ENCODE assay signal across 9 cellular contexts in genomic region chr9:133114451-133114885, GRCh38. TPM values are rescaled to one million over a fixed set of nuclear protein-coding genes. Genes with fewer than 3 reads are reported as not detected.
A peak's percentile ranks its signal among the peaks of the same experiment; 100 is the strongest.
DNase-seq lines count a peak whose midpoint lies in the region; ATAC-seq and TF ChIP-seq lines count a peak whose summit lies in the region.
"Had no signal": no experiment of that assay in that cellular context is flagged by ENCODE, and none has a peak within 500 bp of the region (broad histone marks: within the 10 kb centered on the region; RNA-seq: fewer than 3 reads in every experiment).

No MANE protein-coding gene starts in this region.

- DNase-seq in G401 (ENCODE audit: low spot score) (peak; percentile 46), NT2/D1 (ENCODE audit: low read depth, low spot score) (no peak), fibroblast of lung (ENCODE audit: low read depth in 2 of 2) (peak; percentile 27 to 47), progenitor cell of endocrine pancreas (ENCODE audit: low spot score, unreplicated experiment) (no peak), HEK293T (ENCODE audit: extremely low spot score) (no peak), HuH-7.5 (ENCODE audit: low spot score) (no peak)

- ATAC-seq in GM19023 (IDR thresholded peaks at IDR 0.05; ENCODE audit: unreplicated experiment) (no peak), HG03159 (IDR thresholded peaks at IDR 0.05; ENCODE audit: unreplicated experiment) (no peak)

- peaks cover 4% of the 10 kb centered on the region for H3K79me2 ChIP-seq in fibroblast of lung (ENCODE audit: control insufficient read depth, insufficient read depth, low read length)

- in situ Hi-C loops in G401 (cut with HindIII; ENCODE audit: low sequenced_read_pairs), result no loop called here

- peaks cover 4% of the 10 kb centered on the region for H3K4me1 Mint-ChIP-seq in progenitor cell of endocrine pancreas (ENCODE audit: low read depth)

- peak overlapping the region; percentile 73 for H3K27ac Mint-ChIP-seq in progenitor cell of endocrine pancreas

- H3K27ac ChIP-seq in fibroblast of lung (ENCODE audit: insufficient read depth, low read length), result no peak overlapping the region

- POLR2A ChIA-PET in HEK293T (lab: Yijun Ruan, JAX), result interaction anchor here (1.1 kb wide), 2 partner anchors 84 to 234 kb away, joined by 3 to 5 read pairs; partner anchors contain the start of genes MED22 and RPL7A

- peaks cover 68% of the 10 kb centered on the region for H3K4me1 ChIP-seq in NT2/D1 (ENCODE audit: insufficient read depth, insufficient read length)
- peaks cover 9% of the 10 kb centered on the region for H3K4me1 ChIP-seq in fibroblast of lung (ENCODE audit: control insufficient read depth, extremely low read depth, insufficient read depth, low read length)

- H3K36me3 ChIP-seq in NT2/D1 (ENCODE audit: insufficient read depth, insufficient read length, low read length), result peaks cover 50% of the 10 kb centered on the region
- peaks cover under 1% of the 10 kb centered on the region for H3K36me3 ChIP-seq in fibroblast of lung (ENCODE audit: control insufficient read depth, insufficient read depth, low read length)

- H2AFZ ChIP-seq in fibroblast of lung (ENCODE audit: low read length), result no peak overlapping the region

- H3K9ac ChIP-seq in NT2/D1 (ENCODE audit: insufficient read length, low read depth), result peak overlapping the region; percentile 58
- H3K9ac ChIP-seq in fibroblast of lung (ENCODE audit: insufficient read depth, low read length), result no peak overlapping the region

- CTCF ChIA-PET in HEK293T (lab: Yijun Ruan, JAX), result interaction anchor here (0.9 to 1.5 kb wide), 2 partner anchors 30 to 44 kb away, joined by 3 to 4 read pairs; no protein-coding TSS in a partner anchor

- H3K4me2 ChIP-seq in fibroblast of lung (ENCODE audit: extremely low read depth, insufficient read depth, low read length), result no peak overlapping the region

- TF ChIP-seq CTCF in fibroblast of lung (conservative IDR thresholded peaks at IDR 0.05 in 1 of 2, IDR thresholded peaks at IDR 0.05 in 1 of 2; ENCODE audit: low read depth in 1 of 2, low read length in 2 of 2) (no peak), progenitor cell of endocrine pancreas (IDR thresholded peaks at IDR 0.05; ENCODE audit: unreplicated experiment) (no peak)

- no peak overlapping the region for H3K4me3 ChIP-seq in NT2/D1 (ENCODE audit: insufficient read length, low read depth)
- no peak overlapping the region for H3K4me3 ChIP-seq in fibroblast of lung (replicated peaks in 1 of 4; ENCODE audit: control extremely low read depth in 1 of 4, insufficient read depth in 1 of 4, low read depth in 3 of 4, low read length in 4 of 4)

- no peaks in the 10 kb centered on the region for H3K9me3 ChIP-seq in NT2/D1 (ENCODE audit: insufficient read depth, low read length)
- no peaks in the 10 kb centered on the region for H3K9me3 ChIP-seq in fibroblast of lung (ENCODE audit: control insufficient read depth, insufficient read depth, low read depth, low read length)

- no peaks in the 10 kb centered on the region for H3K27me3 Mint-ChIP-seq in progenitor cell of endocrine pancreas
- H3K27me3 Mint-ChIP-seq: stimulated activated naive CD8-positive, alpha-beta T cell treated with anti-CD3 and anti-CD28 coated beads, Interleukin-15, Interleukin-2, amounts not matched to agents 100 ng/mL and 50 ng/mL, for 24 hours had no signal

- H4K20me1 ChIP-seq in fibroblast of lung (ENCODE audit: control insufficient read depth, extremely low read depth, insufficient read depth, low read length), result no peaks in the 10 kb centered on the region

- H3K36me3 Mint-ChIP-seq in progenitor cell of endocrine pancreas (ENCODE audit: insufficient read depth), result peaks cover 3% of the 10 kb centered on the region

- no peak overlapping the region for H3K4me3 Mint-ChIP-seq in progenitor cell of endocrine pancreas (ENCODE audit: low read depth)
- H3K4me3 Mint-ChIP-seq: stimulated activated naive CD8-positive, alpha-beta T cell treated with anti-CD3 and anti-CD28 coated beads, Interleukin-15, Interleukin-2, amounts not matched to agents 100 ng/mL and 50 ng/mL, for 24 hours had no signal

- no peaks in the 10 kb centered on the region for H3K9me3 Mint-ChIP-seq in progenitor cell of endocrine pancreas (ENCODE audit: low read depth)
- H3K9me3 Mint-ChIP-seq: stimulated activated naive CD8-positive, alpha-beta T cell treated with anti-CD3 and anti-CD28 coated beads, Interleukin-15, Interleukin-2, amounts not matched to agents 100 ng/mL and 50 ng/mL, for 24 hours had no signal

- H3K27me3 ChIP-seq in NT2/D1 (ENCODE audit: insufficient read depth, insufficient read length) (no peaks in the 10 kb centered on the region), fibroblast of lung (ENCODE audit: control insufficient read depth, insufficient read depth, low read length) (no peaks in the 10 kb centered on the region)

TF ChIP-seq in HEK293T, 16 proteins besides CTCF, POLR2A, EP300 and RAD21:
- TF ChIP-seq CTBP1 (IDR thresholded peaks at IDR 0.05; ENCODE audit: borderline replicate concordance), result no peak
- no peak for TF ChIP-seq L3MBTL2 (conservative IDR thresholded peaks at IDR 0.05)
- TF ChIP-seq FOXK2 (IDR thresholded peaks at IDR 0.05), result no peak
- no peak for TF ChIP-seq NFRKB (IDR thresholded peaks at IDR 0.05)
- TF ChIP-seq ELF4 (IDR thresholded peaks at IDR 0.05), result no peak
- no peak for TF ChIP-seq ZNF384 (IDR thresholded peaks at IDR 0.05)
- TF ChIP-seq FOXM1 (IDR thresholded peaks at IDR 0.05; ENCODE audit: borderline replicate concordance), result no peak
- TF ChIP-seq LEF1 (IDR thresholded peaks at IDR 0.05; ENCODE audit: borderline replicate concordance), result no peak
- TF ChIP-seq BHLHE40 (IDR thresholded peaks at IDR 0.05; ENCODE audit: borderline replicate concordance), result no peak
- no peak for TF ChIP-seq SUZ12 (IDR thresholded peaks at IDR 0.05)
- TF ChIP-seq TARDBP (IDR thresholded peaks at IDR 0.05), result no peak
- TF ChIP-seq HDGF (IDR thresholded peaks at IDR 0.05; ENCODE audit: borderline replicate concordance), result no peak
- TF ChIP-seq SP1 (IDR thresholded peaks at IDR 0.05), result no peak
- TF ChIP-seq FOXA1 (IDR thresholded peaks at IDR 0.05), result no peak
- no peak for TF ChIP-seq ARNT (IDR thresholded peaks at IDR 0.05)
- no peak for TF ChIP-seq PKNOX1 (IDR thresholded peaks at IDR 0.05)

RNA-seq across cellular contexts. Expression of gene RALGDS, which starts 6.6 kb away (rescaled TPM):
- total RNA-seq in G401 (2014; rRNA removed; shearing (Covaris generic)), result 21.7 and 29.8 TPM in 2 replicates
- total RNA-seq in fibroblast of lung (16.2 and 23.6 TPM in 2 replicates), progenitor cell of endocrine pancreas (82.3 and 84.6 TPM in 2 replicates)
- polyA plus RNA-seq in fibroblast of lung, result 16.6 and 22.4 TPM in 2 replicates
- 10.6 and 15.5 TPM in 2 replicates for polyA plus RNA-seq in fibroblast of lung (2012)
- polyA minus RNA-seq in fibroblast of lung (ENCODE audit: low replicate concordance), result 16.8 and 18.8 TPM in 2 replicates

RNA-seq across cellular contexts. Expression of gene GBGT1, which starts 49.2 kb away (rescaled TPM):
- total RNA-seq in G401 (2014; rRNA removed; shearing (Covaris generic)), result not detected in 2 replicates
- total RNA-seq in fibroblast of lung, result 3.3 and 4.1 TPM in 2 replicates
- 0.86 and 2.6 TPM in 2 replicates for polyA plus RNA-seq in fibroblast of lung
- polyA plus RNA-seq in fibroblast of lung (2012), result 1.4 and 2.6 TPM in 2 replicates
- polyA minus RNA-seq in fibroblast of lung (ENCODE audit: low replicate concordance), result 7.6 and 11.0 TPM in 2 replicates
- 5.2 and 7.3 TPM in 2 replicates for total RNA-seq in progenitor cell of endocrine pancreas

RNA-seq across cellular contexts. Expression of gene CEL, which starts 52.7 kb away (rescaled TPM):
- total RNA-seq in G401 (2014; rRNA removed; shearing (Covaris generic)), result 0.31 and 0.92 TPM in 2 replicates
- total RNA-seq in fibroblast of lung, result under 0.01 and 0.33 TPM in 2 replicates
- 0.12 and 0.19 TPM in 2 replicates for polyA plus RNA-seq in fibroblast of lung
- 0.23 and 0.43 TPM in 2 replicates for polyA plus RNA-seq in fibroblast of lung (2012)
- not detected in 2 replicates for polyA minus RNA-seq in fibroblast of lung (ENCODE audit: low replicate concordance)
- total RNA-seq in progenitor cell of endocrine pancreas, result 5.2 and 5.4 TPM in 2 replicates

Comparison
In these comparisons a context has a peak if more than half of its experiments do, and no peak if none do; other contexts are left out.
1. DNase-seq: peak in G401 (single experiment) and fibroblast of lung (2 of 2); none in NT2/D1 (single experiment), progenitor cell of endocrine pancreas (single experiment), HEK293T (single experiment) and HuH-7.5 (single experiment).